ENCODE assay signal across 9 cellular contexts in genomic region chr4:76011700-76012387, GRCh38. TPM values are rescaled to one million over a fixed set of nuclear protein-coding genes. Genes with fewer than 3 reads are reported as not detected.
A peak's percentile ranks its signal among the peaks of the same experiment; 100 is the strongest.
DNase-seq lines count a peak whose midpoint lies in the region; ATAC-seq lines count a peak whose summit lies in the region.
"Had no signal": no experiment of that assay in that cellular context is flagged by ENCODE, and none has a peak within 500 bp of the region (broad histone marks: within the 10 kb centered on the region; RNA-seq: fewer than 3 reads in every experiment).

No MANE protein-coding gene starts in this region.

- peaks cover 17% of the 10 kb centered on the region for H3K4me1 Mint-ChIP-seq in activated T-helper 2 cell treated with anti-CD3 and anti-CD28 coated beads, Interferon-gamma antibody, Interleukin-2, Interleukin-4, amounts not matched to agents 10 μg/mL and 5 μg/mL and 100 μg/mL, durations not matched to agents 14 hours and 24 hours and 36 hours (ENCODE audit: low read depth)

- H3K4me3 ChIP-seq in SK-N-MC (peak overlapping the region; percentile 61), subcutaneous abdominal adipose tissue (ENCODE audit: low read depth in 1 of 5, low read length in 5 of 5) (peak overlapping the region; percentile 46 to 62 (median 55))

- H3K27me3 Mint-ChIP-seq in activated T-helper 2 cell treated with anti-CD3 and anti-CD28 coated beads, Interferon-gamma antibody, Interleukin-2, Interleukin-4, amounts not matched to agents 10 μg/mL and 5 μg/mL and 100 μg/mL, durations not matched to agents 14 hours and 24 hours and 36 hours (ENCODE audit: low read depth), result peaks cover 9% of the 10 kb centered on the region

- H3K27ac Mint-ChIP-seq in activated T-helper 2 cell treated with anti-CD3 and anti-CD28 coated beads, Interferon-gamma antibody, Interleukin-2, Interleukin-4, amounts not matched to agents 10 μg/mL and 5 μg/mL and 100 μg/mL, durations not matched to agents 14 hours and 24 hours and 36 hours, result no peak overlapping the region

- intact Hi-C loops in activated T-helper 2 cell treated with anti-CD3 and anti-CD28 coated beads, Interferon-gamma antibody, Interleukin-2, Interleukin-4, amounts not matched to agents 10 μg/mL and 5 μg/mL and 100 μg/mL, durations not matched to agents 14 hours and 24 hours and 36 hours (cut with micrococcal nuclease), result no loop called here

- no peak overlapping the region for H3K4me3 Mint-ChIP-seq in activated T-helper 2 cell treated with anti-CD3 and anti-CD28 coated beads, Interferon-gamma antibody, Interleukin-2, Interleukin-4, amounts not matched to agents 10 μg/mL and 5 μg/mL and 100 μg/mL, durations not matched to agents 14 hours and 24 hours and 36 hours (ENCODE audit: low read depth)

- H3K27ac ChIP-seq in SK-N-MC, result peak overlapping the region; percentile 95
- H3K27ac ChIP-seq in subcutaneous abdominal adipose tissue (ENCODE audit: low read depth, low read length), result peak overlapping the region; percentile 74

- H3K9me3 Mint-ChIP-seq in activated T-helper 2 cell treated with anti-CD3 and anti-CD28 coated beads, Interferon-gamma antibody, Interleukin-2, Interleukin-4, amounts not matched to agents 10 μg/mL and 5 μg/mL and 100 μg/mL, durations not matched to agents 14 hours and 24 hours and 36 hours, result no peaks in the 10 kb centered on the region

- H3K9me3 ChIP-seq in SK-N-MC (ENCODE audit: low read depth, low read length) (no peaks in the 10 kb centered on the region), subcutaneous abdominal adipose tissue (ENCODE audit: control insufficient read depth in 5 of 5, low read length in 5 of 5) (no peaks in the 10 kb centered on the region)

- H3K36me3 Mint-ChIP-seq in activated T-helper 2 cell treated with anti-CD3 and anti-CD28 coated beads, Interferon-gamma antibody, Interleukin-2, Interleukin-4, amounts not matched to agents 10 μg/mL and 5 μg/mL and 100 μg/mL, durations not matched to agents 14 hours and 24 hours and 36 hours (ENCODE audit: low read depth), result no peaks in the 10 kb centered on the region

- H3K9ac ChIP-seq in SK-N-MC (ENCODE audit: insufficient read length) (peak overlapping the region; percentile 69), subcutaneous abdominal adipose tissue (ENCODE audit: low read length in 5 of 5) (peak overlapping the region; percentile 15 to 63 (median 28))

- DNase-seq in SK-N-MC (ENCODE audit: low read depth, low spot score) (peak; percentile 72), hepatic stellate cell (ENCODE audit: low spot score) (peak; percentile 48), NCI-H526 (lab: John Stamatoyannopoulos, UW) (no peak), GF-D8 (lab: John Stamatoyannopoulos, UW) (no peak)
- DNase-seq in activated T-helper 2 cell treated with anti-CD3 and anti-CD28 coated beads, Interferon-gamma antibody, Interleukin-2, Interleukin-4, amounts not matched to agents 10 μg/mL and 5 μg/mL and 100 μg/mL, durations not matched to agents 14 hours and 24 hours and 36 hours (ENCODE audit: low spot score), result no peak

- H3K4me1 ChIP-seq in subcutaneous abdominal adipose tissue (ENCODE audit: control insufficient read depth in 5 of 5, insufficient read depth in 5 of 5, low read length in 5 of 5), result peaks cover 4 to 19% (median 16%) of the 10 kb centered on the region in 5 donors

- no peaks in the 10 kb centered on the region for H3K36me3 ChIP-seq in SK-N-MC (ENCODE audit: insufficient read depth, low read length)
- no peaks in the 10 kb centered on the region for H3K36me3 ChIP-seq in subcutaneous abdominal adipose tissue (ENCODE audit: control insufficient read depth in 5 of 5, insufficient read depth in 5 of 5, low read length in 5 of 5)

- no peaks in the 10 kb centered on the region for H3K27me3 ChIP-seq in subcutaneous abdominal adipose tissue (ENCODE audit: control insufficient read depth in 5 of 5, insufficient read depth in 4 of 5, low read length in 5 of 5)

- ATAC-seq in GM18517 (IDR thresholded peaks at IDR 0.05; ENCODE audit: unreplicated experiment) (peak; percentile 62), HG02642 (IDR thresholded peaks at IDR 0.05; ENCODE audit: poor library complexity, unreplicated experiment) (peak; percentile 75)
- ATAC-seq: Panc1 had no signal

RNA-seq across cellular contexts. Expression of gene CXCL9, which starts 4.5 kb away (rescaled TPM):
- 0.09 and 0.11 TPM in 2 replicates for total RNA-seq in activated T-helper 2 cell treated with anti-CD3 and anti-CD28 coated beads, Interferon-gamma antibody, Interleukin-2, Interleukin-4, amounts not matched to agents 10 μg/mL and 5 μg/mL and 100 μg/mL, durations not matched to agents 14 hours and 24 hours and 36 hours

RNA-seq across cellular contexts. Expression of gene CXCL10, which starts 11.5 kb away (rescaled TPM):
- 1.3 and 1.4 TPM in 2 replicates for total RNA-seq in activated T-helper 2 cell treated with anti-CD3 and anti-CD28 coated beads, Interferon-gamma antibody, Interleukin-2, Interleukin-4, amounts not matched to agents 10 μg/mL and 5 μg/mL and 100 μg/mL, durations not matched to agents 14 hours and 24 hours and 36 hours

RNA-seq across cellular contexts. Expression of gene SDAD1, which starts 21.1 kb away (rescaled TPM):
- total RNA-seq in activated T-helper 2 cell treated with anti-CD3 and anti-CD28 coated beads, Interferon-gamma antibody, Interleukin-2, Interleukin-4, amounts not matched to agents 10 μg/mL and 5 μg/mL and 100 μg/mL, durations not matched to agents 14 hours and 24 hours and 36 hours, result 51.9 and 54.6 TPM in 2 replicates

RNA-seq across cellular contexts. Expression of gene CXCL11, which starts 24.0 kb away (rescaled TPM):
- not detected in 2 replicates for total RNA-seq in activated T-helper 2 cell treated with anti-CD3 and anti-CD28 coated beads, Interferon-gamma antibody, Interleukin-2, Interleukin-4, amounts not matched to agents 10 μg/mL and 5 μg/mL and 100 μg/mL, durations not matched to agents 14 hours and 24 hours and 36 hours

Comparison
In these comparisons a context has a peak if more than half of its experiments do, and no peak if none do; other contexts are left out.
1. DNase-seq: peak in SK-N-MC (single experiment) and hepatic stellate cell (single experiment); none in NCI-H526 (0 of 2), GF-D8 (single experiment) and activated T-helper 2 cell treated with anti-CD3 and anti-CD28 coated beads, Interferon-gamma antibody, Interleukin-2, Interleukin-4, amounts not matched to agents 10 μg/mL and 5 μg/mL and 100 μg/mL, durations not matched to agents 14 hours and 24 hours and 36 hours (single experiment).